8 cellular contexts compared by ENCODE assay signal in the genomic region with DNA sequence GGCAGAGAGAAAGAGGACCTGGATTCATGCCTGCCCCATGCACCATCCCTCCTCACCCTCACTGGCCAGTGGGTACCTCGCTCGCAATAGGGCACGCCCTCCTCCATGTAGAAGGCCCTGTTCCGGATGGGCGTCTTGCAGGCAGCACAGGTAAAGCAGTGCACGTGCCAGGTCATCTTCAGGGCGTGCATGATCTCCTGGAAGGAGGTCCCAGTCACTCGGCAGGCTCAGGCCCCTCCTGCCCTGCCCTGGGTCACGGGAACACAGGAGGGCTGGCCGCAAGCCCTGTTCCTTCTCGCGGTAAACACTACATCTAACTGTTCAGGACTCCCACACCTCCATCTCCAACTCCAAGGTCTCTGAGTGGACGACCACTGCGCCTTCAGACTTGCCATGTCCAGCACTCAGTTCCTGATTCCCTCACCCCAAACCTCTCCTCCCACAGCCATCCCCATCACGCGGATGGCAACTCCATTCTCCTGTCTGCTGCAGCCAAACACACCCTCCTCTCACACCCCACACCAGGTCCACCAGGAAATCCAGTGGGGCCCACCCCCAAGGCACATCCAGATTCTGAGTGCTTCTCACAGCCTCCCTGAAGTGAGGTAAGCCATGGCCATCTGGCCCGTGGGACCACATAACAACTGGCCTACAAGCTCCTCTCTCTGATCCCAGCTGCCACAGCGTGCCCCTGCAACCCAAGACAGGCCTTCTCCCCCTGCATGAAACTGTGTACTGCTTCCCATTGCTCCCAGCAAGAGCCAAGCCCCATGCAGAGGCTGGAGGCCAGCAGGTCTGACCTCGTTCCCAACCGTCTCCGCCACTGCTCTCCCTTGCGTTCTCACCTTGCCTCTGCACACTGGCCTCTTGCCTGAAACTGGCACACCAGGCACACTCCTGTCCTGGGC. TPM values are rescaled to one million over a fixed set of nuclear protein-coding genes. Genes with fewer than 3 reads are reported as not detected.
DNase-seq lines count a peak whose midpoint lies in the region; ATAC-seq and TF ChIP-seq lines count a peak whose summit lies in the region.
"Had no signal": no experiment of that assay in that cellular context is flagged by ENCODE, and none has a peak within 500 bp of the region (broad histone marks: within the 10 kb centered on the region; RNA-seq: fewer than 3 reads in every experiment).

No MANE protein-coding gene starts in this region.

- POLR2A ChIA-PET in activated CD8-positive, alpha-beta T cell treated with anti-CD3 and anti-CD28 coated beads, Interleukin-2, amount 10 ng/mL, durations not matched to agents 7 days and 5 days (lab: Charles Lee): interaction anchor here (0.5 to 1.2 kb wide), 2 partner anchors 10 to 12 kb away, joined by 3 to 5 read pairs; no protein-coding TSS in a partner anchor
- POLR2A ChIA-PET in activated CD8-positive, alpha-beta T cell treated with anti-CD3 and anti-CD28 coated beads for 36 hours (lab: Charles Lee): interaction anchor here (1.0 to 22.8 kb wide), 5 partner anchors 10 to 57 kb away, joined by 3 to 294 read pairs (median 7); a partner anchor contains a TSS

- TF ChIP-seq CTCF in activated CD8-positive, alpha-beta T cell treated with anti-CD3 and anti-CD28 coated beads for 36 hours (IDR thresholded peaks at IDR 0.05): no peak
- no peak for TF ChIP-seq CTCF in endodermal cell (conservative IDR thresholded peaks at IDR 0.05)

- peaks cover 14% of the 10 kb centered on the region for H3K4me1 Mint-ChIP-seq in activated CD8-positive, alpha-beta T cell treated with anti-CD3 and anti-CD28 coated beads, Interleukin-2, amount 10 ng/mL, durations not matched to agents 7 days and 5 days (ENCODE audit: low read depth)
- H3K4me1 Mint-ChIP-seq in activated CD8-positive, alpha-beta T cell treated with anti-CD3 and anti-CD28 coated beads for 36 hours (ENCODE audit: low read depth): peaks cover 9% of the 10 kb centered on the region
- H3K4me1 Mint-ChIP-seq in endodermal cell: no peaks in the 10 kb centered on the region

- H3K27ac ChIP-seq in endodermal cell (ENCODE audit: low read depth, low read length) (no peak overlapping the region), stomach smooth muscle (ENCODE audit: low read length) (peak overlapping the region; percentile 78)

- in situ Hi-C loops in G401 (cut with HindIII; ENCODE audit: low sequenced_read_pairs): no loop called here

- CTCF ChIA-PET in activated CD8-positive, alpha-beta T cell treated with anti-CD3 and anti-CD28 coated beads, Interleukin-2, amount 10 ng/mL, durations not matched to agents 7 days and 5 days (lab: Charles Lee): no interaction called here
- CTCF ChIA-PET in activated CD8-positive, alpha-beta T cell treated with anti-CD3 and anti-CD28 coated beads for 36 hours (lab: Charles Lee): interaction anchor here (1.3 to 1.8 kb wide), 2 partner anchors 13 to 27 kb away, joined by 3 to 4 read pairs; a partner anchor contains a TSS

- ATAC-seq in activated CD8-positive, alpha-beta T cell treated with anti-CD3 and anti-CD28 coated beads, Interleukin-2, amount 10 ng/mL, durations not matched to agents 7 days and 5 days: no peak
- no peak for ATAC-seq in activated CD8-positive, alpha-beta T cell treated with anti-CD3 and anti-CD28 coated beads for 36 hours
- no peak for ATAC-seq in HG03135 (IDR thresholded peaks at IDR 0.05; ENCODE audit: unreplicated experiment)

- peak overlapping the region; percentile 43 for H3K27ac Mint-ChIP-seq in activated CD8-positive, alpha-beta T cell treated with anti-CD3 and anti-CD28 coated beads, Interleukin-2, amount 10 ng/mL, durations not matched to agents 7 days and 5 days
- no peak overlapping the region for H3K27ac Mint-ChIP-seq in activated CD8-positive, alpha-beta T cell treated with anti-CD3 and anti-CD28 coated beads for 36 hours
- H3K27ac Mint-ChIP-seq in endodermal cell: peak overlapping the region; percentile 15

- H3K27me3 ChIP-seq in endodermal cell (ENCODE audit: control insufficient read depth, insufficient read depth, low read length, poor library complexity, severe bottlenecking): no peaks in the 10 kb centered on the region
- H3K27me3 ChIP-seq in stomach smooth muscle (ENCODE audit: control insufficient read depth in 1 of 2, insufficient read depth in 2 of 2, low read length in 2 of 2): no peaks in the 10 kb centered on the region

- peaks cover 30% of the 10 kb centered on the region for H3K36me3 Mint-ChIP-seq in activated CD8-positive, alpha-beta T cell treated with anti-CD3 and anti-CD28 coated beads, Interleukin-2, amount 10 ng/mL, durations not matched to agents 7 days and 5 days (ENCODE audit: low read depth)
- H3K36me3 Mint-ChIP-seq in activated CD8-positive, alpha-beta T cell treated with anti-CD3 and anti-CD28 coated beads for 36 hours (ENCODE audit: low read depth): peaks cover 18% of the 10 kb centered on the region
- peaks cover 74% of the 10 kb centered on the region for H3K36me3 Mint-ChIP-seq in endodermal cell (ENCODE audit: low read depth)

- H3K27me3 Mint-ChIP-seq in activated CD8-positive, alpha-beta T cell treated with anti-CD3 and anti-CD28 coated beads, Interleukin-2, amount 10 ng/mL, durations not matched to agents 7 days and 5 days (ENCODE audit: low read depth): no peaks in the 10 kb centered on the region
- H3K27me3 Mint-ChIP-seq in activated CD8-positive, alpha-beta T cell treated with anti-CD3 and anti-CD28 coated beads for 36 hours: no peaks in the 10 kb centered on the region
- H3K27me3 Mint-ChIP-seq in endodermal cell (ENCODE audit: insufficient read depth): no peaks in the 10 kb centered on the region

- H3K4me3 ChIP-seq in endodermal cell (ENCODE audit: low read length): no peak overlapping the region
- H3K4me3 ChIP-seq in stomach smooth muscle (ENCODE audit: low read length in 2 of 2): no peak overlapping the region

- intact Hi-C loops in activated CD8-positive, alpha-beta T cell treated with anti-CD3 and anti-CD28 coated beads for 36 hours (cut with micrococcal nuclease): no loop called here

- H3K9me3 Mint-ChIP-seq in activated CD8-positive, alpha-beta T cell treated with anti-CD3 and anti-CD28 coated beads, Interleukin-2, amount 10 ng/mL, durations not matched to agents 7 days and 5 days (ENCODE audit: insufficient read depth): no peaks in the 10 kb centered on the region
- H3K9me3 Mint-ChIP-seq in activated CD8-positive, alpha-beta T cell treated with anti-CD3 and anti-CD28 coated beads for 36 hours: no peaks in the 10 kb centered on the region
- H3K9me3 Mint-ChIP-seq in endodermal cell: no peaks in the 10 kb centered on the region

- WGBS in endodermal cell (ENCODE audit: insufficient coverage in 1 of 2, insufficient read length in 1 of 2), 2 experiments: 96 to 98% methylated on average over 18 to 22 of the region's 22 CpGs

- no peaks in the 10 kb centered on the region for H3K4me1 ChIP-seq in endodermal cell (ENCODE audit: control insufficient read depth, insufficient read depth, low read length)
- H3K4me1 ChIP-seq in stomach smooth muscle (ENCODE audit: control insufficient read depth, insufficient read depth, low read length): peaks cover 77% of the 10 kb centered on the region

- no peak overlapping the region for H3K4me3 Mint-ChIP-seq in activated CD8-positive, alpha-beta T cell treated with anti-CD3 and anti-CD28 coated beads, Interleukin-2, amount 10 ng/mL, durations not matched to agents 7 days and 5 days
- H3K4me3 Mint-ChIP-seq in activated CD8-positive, alpha-beta T cell treated with anti-CD3 and anti-CD28 coated beads for 36 hours: no peak overlapping the region
- no peak overlapping the region for H3K4me3 Mint-ChIP-seq in endodermal cell

- H3K9me3 ChIP-seq in endodermal cell (ENCODE audit: control insufficient read depth, low read length) (no peaks in the 10 kb centered on the region), stomach smooth muscle (ENCODE audit: control insufficient read depth in 2 of 2, low read length in 2 of 2) (no peaks in the 10 kb centered on the region)

- DNase-seq in activated CD8-positive, alpha-beta T cell treated with anti-CD3 and anti-CD28 coated beads, Interleukin-2, amount 10 ng/mL, durations not matched to agents 7 days and 5 days: no peak
- no peak for DNase-seq in activated CD8-positive, alpha-beta T cell treated with anti-CD3 and anti-CD28 coated beads for 36 hours
- DNase-seq in endodermal cell (no peak), G401 (ENCODE audit: low spot score) (no peak)
- DNase-seq: activated naive CD4-positive, alpha-beta T cell treated with anti-CD3 and anti-CD28 coated beads, Interleukin-2, amount 50 U/mL, for 16 hours; NCI-H446 treated with DMSO at 0.1 percent for 48 hours had no signal

- no peak overlapping the region for H3K9ac ChIP-seq in endodermal cell (ENCODE audit: extremely low read depth, low read length, poor library complexity, severe bottlenecking)
- H3K9ac ChIP-seq in stomach smooth muscle (ENCODE audit: low read length in 2 of 2): peak overlapping the region in 1 of 2 donors; percentile 2

- H3K36me3 ChIP-seq in endodermal cell (ENCODE audit: control insufficient read depth, insufficient read depth, low read length) (peaks cover 77% of the 10 kb centered on the region), stomach smooth muscle (ENCODE audit: control insufficient read depth in 2 of 2, insufficient read depth in 2 of 2, low read length in 2 of 2) (peaks cover 41 to 45% of the 10 kb centered on the region in 2 donors)

RNA-seq across cellular contexts. Expression of a gene that starts 10.8 kb away (rescaled TPM):
- total RNA-seq in activated CD8-positive, alpha-beta T cell treated with anti-CD3 and anti-CD28 coated beads, Interleukin-2, amount 10 ng/mL, durations not matched to agents 7 days and 5 days: 100 to 1,000 TPM in 1 of 2 experiments, 10 to 100 TPM in 1; 92.9 to 104 TPM
- total RNA-seq in activated CD8-positive, alpha-beta T cell treated with anti-CD3 and anti-CD28 coated beads for 36 hours: 100 to 1,000 TPM; 101 to 105 TPM
- 100 to 1,000 TPM; 322 to 383 TPM for total RNA-seq in endodermal cell
- polyA plus RNA-seq in endodermal cell (2013, experiment 1 of 2): 285 TPM
- 272 TPM for polyA plus RNA-seq in endodermal cell (2013, experiment 2 of 2)
- 295 and 370 TPM in 2 replicates for total RNA-seq in G401 (2014; rRNA removed; shearing (Covaris generic))

RNA-seq across cellular contexts. Expression of a gene that starts 13.2 kb away (rescaled TPM):
- total RNA-seq in activated CD8-positive, alpha-beta T cell treated with anti-CD3 and anti-CD28 coated beads, Interleukin-2, amount 10 ng/mL, durations not matched to agents 7 days and 5 days: 10 to 100 TPM; 62.5 to 67.3 TPM
- 10 to 100 TPM; 68.4 to 73.0 TPM for total RNA-seq in activated CD8-positive, alpha-beta T cell treated with anti-CD3 and anti-CD28 coated beads for 36 hours
- 100 to 1,000 TPM; 196 to 241 TPM for total RNA-seq in endodermal cell
- polyA plus RNA-seq in endodermal cell (2013, experiment 1 of 2): 307 TPM
- 281 TPM for polyA plus RNA-seq in endodermal cell (2013, experiment 2 of 2)
- total RNA-seq in G401 (2014; rRNA removed; shearing (Covaris generic)): 297 and 299 TPM in 2 replicates

RNA-seq across cellular contexts. Expression of a gene that starts 25.4 kb away (rescaled TPM):
- 1 to 10 TPM; 7.3 to 7.8 TPM for total RNA-seq in activated CD8-positive, alpha-beta T cell treated with anti-CD3 and anti-CD28 coated beads, Interleukin-2, amount 10 ng/mL, durations not matched to agents 7 days and 5 days
- total RNA-seq in activated CD8-positive, alpha-beta T cell treated with anti-CD3 and anti-CD28 coated beads for 36 hours: 1 to 10 TPM; 7.4 to 8.0 TPM
- total RNA-seq in endodermal cell: 1 to 10 TPM; 2.1 to 7.7 TPM
- 2.2 TPM for polyA plus RNA-seq in endodermal cell (2013, experiment 1 of 2)
- 3.3 TPM for polyA plus RNA-seq in endodermal cell (2013, experiment 2 of 2)
- 0.85 and 6.3 TPM in 2 replicates for total RNA-seq in G401 (2014; rRNA removed; shearing (Covaris generic))

RNA-seq across cellular contexts. Expression of a gene that starts 32.5 kb away (rescaled TPM):
- 100 to 1,000 TPM; 135 to 149 TPM for total RNA-seq in activated CD8-positive, alpha-beta T cell treated with anti-CD3 and anti-CD28 coated beads, Interleukin-2, amount 10 ng/mL, durations not matched to agents 7 days and 5 days
- total RNA-seq in activated CD8-positive, alpha-beta T cell treated with anti-CD3 and anti-CD28 coated beads for 36 hours: 100 to 1,000 TPM; 226 to 228 TPM
- 100 to 1,000 TPM; 115 TPM for total RNA-seq in endodermal cell
- polyA plus RNA-seq in endodermal cell (2013, experiment 1 of 2): 82.8 TPM
- polyA plus RNA-seq in endodermal cell (2013, experiment 2 of 2): 76.3 TPM
- 96.6 and 166 TPM in 2 replicates for total RNA-seq in G401 (2014; rRNA removed; shearing (Covaris generic))

RNA-seq across cellular contexts. Expression of a gene that starts 37.6 kb away (rescaled TPM):
- total RNA-seq in activated CD8-positive, alpha-beta T cell treated with anti-CD3 and anti-CD28 coated beads, Interleukin-2, amount 10 ng/mL, durations not matched to agents 7 days and 5 days: 10 to 100 TPM in 1 of 2 experiments, 1 to 10 TPM in 1; 9.8 to 11.6 TPM
- 10 to 100 TPM; 32.6 to 36.4 TPM for total RNA-seq in activated CD8-positive, alpha-beta T cell treated with anti-CD3 and anti-CD28 coated beads for 36 hours
- total RNA-seq in endodermal cell: 1 to 10 TPM; 4.7 to 8.0 TPM
- 8.2 TPM for polyA plus RNA-seq in endodermal cell (2013, experiment 1 of 2)
- polyA plus RNA-seq in endodermal cell (2013, experiment 2 of 2): 8.7 TPM
- 19.5 and 30.8 TPM in 2 replicates for total RNA-seq in G401 (2014; rRNA removed; shearing (Covaris generic))
